ENCODE assay signal across 8 cellular contexts in the genomic region with DNA sequence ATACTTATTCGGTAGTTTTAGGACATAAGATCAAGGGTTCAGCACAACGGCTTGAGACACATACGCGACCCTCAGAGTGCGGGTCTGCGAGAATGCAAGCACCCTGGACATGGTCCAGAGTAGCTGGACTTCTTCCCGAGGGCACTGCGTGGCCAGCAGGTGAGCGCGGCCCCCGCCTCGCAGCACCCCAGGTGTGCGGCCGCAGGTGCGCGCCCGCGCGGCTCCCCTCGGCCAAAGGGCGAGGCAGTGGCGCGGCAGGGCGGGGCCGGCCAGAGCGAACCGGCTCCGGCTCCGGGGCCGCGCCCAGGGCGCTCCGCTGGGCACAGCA. TPM values are rescaled to one million over a fixed set of nuclear protein-coding genes. Genes with fewer than 3 reads are reported as not detected.
DNase-seq lines count a peak whose midpoint lies in the region; ATAC-seq, FAIRE-seq and TF ChIP-seq lines count a peak whose summit lies in the region.

No MANE protein-coding gene starts in this region.

- H3K27me3 ChIP-seq in ACC112 (ENCODE audit: insufficient read depth, low read length), result no peaks in the 10 kb centered on the region
- no peaks in the 10 kb centered on the region for H3K27me3 ChIP-seq in bronchial epithelial cell (ENCODE audit: control insufficient read depth, insufficient read depth, low read length)
- H3K27me3 ChIP-seq in mucosa of stomach (ENCODE audit: control insufficient read depth, insufficient read depth, low read length), result no peaks in the 10 kb centered on the region

- no peak for TF ChIP-seq CTCF in bronchial epithelial cell (IDR thresholded peaks at IDR 0.05; ENCODE audit: insufficient read depth, low read length, severe bottlenecking)

- ATAC-seq in HG03520 (IDR thresholded peaks at IDR 0.05; ENCODE audit: unreplicated experiment) (peak; percentile 10), GM21529 (IDR thresholded peaks at IDR 0.05; ENCODE audit: unreplicated experiment) (no peak)

- no peak for FAIRE-seq in bronchial epithelial cell (lab: Jason Lieb, UNC)

- H2AFZ ChIP-seq in ACC112 (ENCODE audit: low read length, unreplicated experiment), result peak overlapping the region; percentile 86

- H3K4me1 ChIP-seq in ACC112 (ENCODE audit: control insufficient read depth, insufficient read depth, low read length, unreplicated experiment), result peaks cover 15% of the 10 kb centered on the region
- peaks cover 16% of the 10 kb centered on the region for H3K4me1 ChIP-seq in mucosa of stomach (ENCODE audit: control insufficient read depth, insufficient read depth, low read length)

- DNase-seq in bronchial epithelial cell (ENCODE audit: low read depth) (no peak), SHP77 treated with DMSO at 0.1 percent for 48 hours (lab: John Stamatoyannopoulos, UW) (no peak), kidney tubule cell (ENCODE audit: low spot score) (no peak), NCI-H1436 (lab: John Stamatoyannopoulos, UW) (no peak)

- H3K4me3 ChIP-seq in ACC112 (ENCODE audit: low read depth, low read length) (peak overlapping the region; percentile 76), bronchial epithelial cell (ENCODE audit: low read depth, low read length) (peak overlapping the region; percentile 95), mucosa of stomach (ENCODE audit: low read length) (peak overlapping the region; percentile 1)

- no peak overlapping the region for H3K27ac ChIP-seq in ACC112 (ENCODE audit: low read depth, low read length)

- no peaks in the 10 kb centered on the region for H3K36me3 ChIP-seq in ACC112 (ENCODE audit: insufficient read depth, low read length)
- no peaks in the 10 kb centered on the region for H3K36me3 ChIP-seq in bronchial epithelial cell (ENCODE audit: control insufficient read depth, insufficient read depth, low read length)
- no peaks in the 10 kb centered on the region for H3K36me3 ChIP-seq in mucosa of stomach (ENCODE audit: control insufficient read depth, insufficient read depth, low read length)

- H3K9ac ChIP-seq in mucosa of stomach (ENCODE audit: low read length), result peak overlapping the region; percentile 40

- no peaks in the 10 kb centered on the region for H3K9me3 ChIP-seq in mucosa of stomach (ENCODE audit: control insufficient read depth, low read length)

- peaks cover 7% of the 10 kb centered on the region for H3K79me2 ChIP-seq in ACC112 (ENCODE audit: control insufficient read depth, insufficient read depth, low read length, unreplicated experiment)

RNA-seq across cellular contexts. Expression of a gene that starts 0.3 kb away (rescaled TPM):
- 22.9 and 24.8 TPM in 2 replicates for total RNA-seq in bronchial epithelial cell

Comparison
In these comparisons a context has a peak if more than half of its experiments do, and no peak if none do; other contexts are left out.
1. H3K4me3 ChIP-seq: peak in every context shown above with its lines; median percentile 95 in bronchial epithelial cell; 76 in ACC112; 1 in mucosa of stomach.